Comparison of ENCODE assay signal across 8 cellular contexts in genomic region chr3:184562146-184562861, GRCh38. TPM values are rescaled to one million over a fixed set of nuclear protein-coding genes. Genes with fewer than 3 reads are reported as not detected.
DNase-seq lines count a peak whose midpoint lies in the region; ATAC-seq and TF ChIP-seq lines count a peak whose summit lies in the region.

No MANE protein-coding gene starts in this region.

- peak overlapping the region; percentile 95 to 96 (median 96) for H3K4me3 Mint-ChIP-seq in nephron

- peak overlapping the region in 1 of 3 experiments; percentile 87 for H3K27ac Mint-ChIP-seq in nephron

- ATAC-seq in HG03139 (IDR thresholded peaks at IDR 0.05; ENCODE audit: unreplicated experiment), result no peak
- no peak for ATAC-seq in GM19395 (IDR thresholded peaks at IDR 0.05; ENCODE audit: unreplicated experiment)
- no peak for ATAC-seq in HG02938 (IDR thresholded peaks at IDR 0.05; ENCODE audit: unreplicated experiment)

- H3K36me3 ChIP-seq in MG63, result no peaks in the 10 kb centered on the region

- no peaks in the 10 kb centered on the region; the same call in 1 of the 2 replicates for H3K27me3 ChIP-seq in MG63

- H3K4me3 ChIP-seq in AG10803 (ENCODE audit: low read length) (peak overlapping the region; percentile 75), MG63 (peak overlapping the region; percentile 56), epithelial cell of esophagus (ENCODE audit: low read length) (peak overlapping the region; percentile 45)

- H3K9me3 Mint-ChIP-seq in nephron, result no peaks in the 10 kb centered on the region

- DNase-seq in AG10803 (ENCODE audit: low read depth) (no peak), MG63 (peak; percentile 37), epithelial cell of esophagus (ENCODE audit: low read depth) (no peak), dedifferentiated amniotic fluid mesenchymal stem cell (ENCODE audit: extremely low spot score) (no peak)

- peaks cover 48% of the 10 kb centered on the region for H3K4me1 Mint-ChIP-seq in nephron

- H3K36me3 Mint-ChIP-seq in nephron (ENCODE audit: low read depth), result no peaks in the 10 kb centered on the region

- peaks cover 30% of the 10 kb centered on the region for H3K27me3 Mint-ChIP-seq in nephron (ENCODE audit: low read depth)

- H3K9me3 ChIP-seq in MG63, result no peaks in the 10 kb centered on the region

- no peak for TF ChIP-seq CTCF in AG10803 (conservative IDR thresholded peaks at IDR 0.05; ENCODE audit: low read length)
- TF ChIP-seq CTCF in epithelial cell of esophagus (IDR thresholded peaks at IDR 0.05; ENCODE audit: insufficient read depth, low read depth, low read length, missing control alignments), result no peak
- no peak for TF ChIP-seq CTCF in nephron (IDR thresholded peaks at IDR 0.05; ENCODE audit: unreplicated experiment in 3 of 3)

RNA-seq across cellular contexts. Expression of gene EPHB3, which starts 0.7 kb away (rescaled TPM):
- 1.8 and 8.7 TPM in 2 replicates for total RNA-seq in MG63 (2014; rRNA removed; shearing (Covaris generic); ENCODE audit: low replicate concordance)
